ENCODE assay signal across 14 cellular contexts in genomic region chrX:63503541-63503940, GRCh38.
DNase-seq lines count a peak whose midpoint lies in the region; ATAC-seq and TF ChIP-seq lines count a peak whose summit lies in the region.
"Had no signal": no experiment of that assay in that cellular context is flagged by ENCODE, and none has a peak within 500 bp of the region (broad histone marks: within the 10 kb centered on the region; RNA-seq: fewer than 3 reads in every experiment).

No MANE protein-coding gene starts in this region.

- ATAC-seq in GM21381 (IDR thresholded peaks at IDR 0.05; ENCODE audit: unreplicated experiment) = no peak
- no peak for ATAC-seq in effector memory CD8-positive, alpha-beta T cell (replicated peaks)
- ATAC-seq: left ventricle myocardium superior, Panc1 had no signal

- H3K4me3 ChIP-seq in cardiac fibroblast (replicated peaks in 1 of 2; ENCODE audit: low read depth in 2 of 2, low read length in 2 of 2) = no peak overlapping the region
- H3K4me3 ChIP-seq: suprapubic skin had no signal

- DNase-seq in AG08395 (ENCODE audit: low spot score) = peak; percentile 39
- DNase-seq in HT1080 (ENCODE audit: low read depth) = peak; percentile 27
- DNase-seq in cardiac fibroblast (ENCODE audit: low read depth in 2 of 2) = peak; percentile 51 to 68
- peak; percentile 40 for DNase-seq in kidney glomerular epithelial cell (lab: John Stamatoyannopoulos, UW)
- DNase-seq in stimulated activated CD4-positive, alpha-beta T cell treated with anti-CD3 and anti-CD28 coated beads, Interleukin-2, amount 100 ng/mL, for 48 hours = no peak
- no peak for DNase-seq in anterior cingulate cortex (lab: John Stamatoyannopoulos, UW)
- no peak for DNase-seq in effector memory CD8-positive, alpha-beta T cell
- DNase-seq: activated CD8-positive, alpha-beta memory T cell treated with anti-CD3 and anti-CD28 coated beads, Interleukin-2, amount 50 U/mL, for 48 hours; BE2C; left ventricle myocardium superior; NCI-H2029 had no signal

- no peak overlapping the region for H3K4me3 Mint-ChIP-seq in effector memory CD8-positive, alpha-beta T cell

- no peaks in the 10 kb centered on the region for H3K9me3 Mint-ChIP-seq in effector memory CD8-positive, alpha-beta T cell

- H3K4me1 Mint-ChIP-seq in effector memory CD8-positive, alpha-beta T cell (ENCODE audit: low read depth in 2 of 2) = peaks cover 7 to 9% of the 10 kb centered on the region in 2 donors

- no peaks in the 10 kb centered on the region for H3K27me3 Mint-ChIP-seq in effector memory CD8-positive, alpha-beta T cell

- no peak overlapping the region for H3K27ac Mint-ChIP-seq in effector memory CD8-positive, alpha-beta T cell

- no peak for TF ChIP-seq CTCF in cardiac fibroblast (IDR thresholded peaks at IDR 0.05; ENCODE audit: low read depth, low read length)

- H3K36me3 Mint-ChIP-seq in effector memory CD8-positive, alpha-beta T cell (ENCODE audit: insufficient read depth) = no peaks in the 10 kb centered on the region

Comparison
In these comparisons a context has a peak if more than half of its experiments do, and no peak if none do; other contexts are left out.
1. DNase-seq: peak in AG08395 (single experiment), HT1080 (single experiment), cardiac fibroblast (2 of 2) and kidney glomerular epithelial cell (single experiment); none in stimulated activated CD4-positive, alpha-beta T cell treated with anti-CD3 and anti-CD28 coated beads, Interleukin-2, amount 100 ng/mL, for 48 hours (0 of 2), anterior cingulate cortex (0 of 58) and effector memory CD8-positive, alpha-beta T cell (0 of 3).